Comparison of ENCODE assay signal across 8 cellular contexts in genomic region chr11:112024778-112025678, GRCh38. TPM values are rescaled to one million over a fixed set of nuclear protein-coding genes. Genes with fewer than 3 reads are reported as not detected.
DNase-seq lines count a peak whose midpoint lies in the region; ATAC-seq and TF ChIP-seq lines count a peak whose summit lies in the region.

DLAT (plus strand) TSS chr11:112025408; CDS start chr11:112025473, 65 bp downstream.

- no peaks in the 10 kb centered on the region for H3K27me3 Mint-ChIP-seq in T-helper 1 cell treated with Interleukin-12 subunit alpha and Interleukin-12 subunit beta and Interleukin-4 antibody, amounts not matched to agents 30 μg/mL and 1 μg/mL, for 36 hours (ENCODE audit: low read depth)

- H3K27ac Mint-ChIP-seq in T-helper 1 cell treated with Interleukin-12 subunit alpha and Interleukin-12 subunit beta and Interleukin-4 antibody, amounts not matched to agents 30 μg/mL and 1 μg/mL, for 36 hours = peak within 1 kb of the TSS; percentile 99

- H3K9me3 ChIP-seq in right cardiac atrium (ENCODE audit: control insufficient read depth, low read length) (no peaks in the 10 kb centered on the region), vagina (no peaks in the 10 kb centered on the region)

- WGBS in right cardiac atrium = under 1% methylated on average over 71 of the region's 71 CpGs

- H3K36me3 Mint-ChIP-seq in T-helper 1 cell treated with Interleukin-12 subunit alpha and Interleukin-12 subunit beta and Interleukin-4 antibody, amounts not matched to agents 30 μg/mL and 1 μg/mL, for 36 hours (ENCODE audit: low read depth) = peaks cover 16% of the 10 kb centered on the region

- H3K4me3 Mint-ChIP-seq in T-helper 1 cell treated with Interleukin-12 subunit alpha and Interleukin-12 subunit beta and Interleukin-4 antibody, amounts not matched to agents 30 μg/mL and 1 μg/mL, for 36 hours = peak within 1 kb of the TSS; percentile 100

- H3K27ac ChIP-seq in right cardiac atrium (ENCODE audit: low read length) = peak within 1 kb of the TSS; percentile 96
- peak within 1 kb of the TSS; percentile 87 for H3K27ac ChIP-seq in vagina

- peak; percentile 85 for DNase-seq in NCI-H146 treated with DMSO at 0.1 percent for 48 hours (lab: John Stamatoyannopoulos, UW; ENCODE audit: unreplicated experiment)
- DNase-seq in amygdala (lab: John Stamatoyannopoulos, UW) = peak; percentile 17 to 87 (median 78)
- peak; percentile 92 to 96 (median 95) for DNase-seq in right cardiac atrium
- DNase-seq in putamen (ENCODE audit: low spot score) = peak; percentile 88
- no peak for DNase-seq in vagina (ENCODE audit: extremely low spot score in 2 of 2)

- H3K4me3 ChIP-seq in right cardiac atrium (ENCODE audit: low read length) (peak within 1 kb of the TSS; percentile 83), vagina (peak within 1 kb of the TSS; percentile 64 to 80)

- H3K9me3 Mint-ChIP-seq in T-helper 1 cell treated with Interleukin-12 subunit alpha and Interleukin-12 subunit beta and Interleukin-4 antibody, amounts not matched to agents 30 μg/mL and 1 μg/mL, for 36 hours = no peaks in the 10 kb centered on the region

- H3K36me3 ChIP-seq in vagina = peaks cover 0 to 25% of the 10 kb centered on the region in 2 donors

- no peak for TF ChIP-seq CTCF in vagina (IDR thresholded peaks at IDR 0.05)

- no peaks in the 10 kb centered on the region for H3K27me3 ChIP-seq in right cardiac atrium (ENCODE audit: control insufficient read depth, insufficient read depth)
- H3K27me3 ChIP-seq in vagina = no peaks in the 10 kb centered on the region

- TF ChIP-seq POLR2A in GM15510 (IDR thresholded peaks at IDR 0.05; ENCODE audit: borderline replicate concordance, extremely low read depth, insufficient read length) (peak; percentile 80), vagina (IDR thresholded peaks at IDR 0.05) (no peak)

- peaks cover 21% of the 10 kb centered on the region for H3K4me1 Mint-ChIP-seq in T-helper 1 cell treated with Interleukin-12 subunit alpha and Interleukin-12 subunit beta and Interleukin-4 antibody, amounts not matched to agents 30 μg/mL and 1 μg/mL, for 36 hours (ENCODE audit: low read depth)

- ATAC-seq in HG02870 (IDR thresholded peaks at IDR 0.05; ENCODE audit: unreplicated experiment) (peak; percentile 60), right cardiac atrium (peak; percentile 93 to 95)

- H3K4me1 ChIP-seq in right cardiac atrium (ENCODE audit: control insufficient read depth, insufficient read depth, low read length) = peaks cover 2% of the 10 kb centered on the region
- peaks cover 16% of the 10 kb centered on the region for H3K4me1 ChIP-seq in vagina

- intact Hi-C loops in right cardiac atrium (cut with DNase I) (no loop called here), vagina (cut with DNase I) (no loop called here)

RNA-seq across cellular contexts. Expression of gene DLAT, which starts in this region (rescaled TPM):
- total RNA-seq in right cardiac atrium = 100 to 1,000 TPM in 2 of 4 donors, 10 to 100 TPM in 2; 91.4 to 117 (median 102) TPM
- 53.7 TPM for polyA plus RNA-seq in right cardiac atrium
- 19.4 TPM for total RNA-seq in vagina

Comparison
In these comparisons a context has a peak if more than half of its experiments do, and no peak if none do; other contexts are left out.
1. DNase-seq: peak in NCI-H146 treated with DMSO at 0.1 percent for 48 hours (single experiment), amygdala (56 of 56), right cardiac atrium (3 of 3) and putamen (single experiment); none in vagina (0 of 2).